ENCODE assay signal across 1 cellular context in the genomic region with DNA sequence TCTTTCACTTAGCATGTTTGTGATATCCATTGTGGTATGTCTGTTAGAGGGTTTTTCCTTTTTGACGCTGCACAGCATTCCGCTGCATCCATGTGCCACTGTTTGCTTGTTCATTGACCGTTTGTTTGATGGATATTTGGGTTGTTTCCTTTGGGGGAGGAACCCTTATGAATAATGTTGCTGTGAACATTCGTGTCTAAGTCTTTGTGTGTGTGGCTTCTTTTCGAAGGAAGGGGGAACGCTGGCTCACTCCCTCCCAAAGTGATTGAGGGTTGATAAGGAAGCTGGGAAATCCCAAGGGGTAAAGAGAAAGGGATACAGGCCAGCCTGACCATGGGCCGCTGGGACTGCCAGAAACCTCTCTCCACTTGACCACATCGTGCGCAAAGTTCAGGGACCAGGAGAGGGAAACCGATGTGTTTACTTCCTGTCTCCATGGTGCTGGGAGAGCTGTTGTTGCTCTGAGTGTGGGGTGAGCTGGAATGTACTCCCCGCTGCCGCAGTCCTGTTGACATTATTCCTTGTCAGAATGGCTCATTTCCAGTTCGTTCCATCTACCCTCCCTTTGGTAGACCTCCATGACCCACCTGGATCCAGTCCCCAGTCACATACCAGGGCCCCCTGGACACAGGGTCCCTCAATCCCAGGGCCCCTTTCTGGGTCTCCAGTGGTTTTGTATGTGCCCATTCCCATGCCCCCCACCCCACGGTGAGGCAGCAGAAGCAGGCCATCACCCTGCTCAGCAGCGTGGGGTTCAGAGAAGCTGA.
A peak's percentile ranks its signal among the peaks of the same experiment; 100 is the strongest.
TF ChIP-seq lines count a peak whose summit lies in the region.

No MANE protein-coding gene starts in this region.

TF ChIP-seq in HepG2, 621 proteins besides CTCF, POLR2A, EP300 and RAD21 (continued from another document and continues in another):
- TF ChIP-seq CEBPZ (IDR thresholded peaks at IDR 0.05; ENCODE audit: low read length) = no peak
- TF ChIP-seq GPBP1L1 (CRISPR knock-in tag; IDR thresholded peaks at IDR 0.05) = no peak
- no peak for TF ChIP-seq JUNB (CRISPR knock-in tag; IDR thresholded peaks at IDR 0.05; ENCODE audit: borderline replicate concordance)
- no peak for TF ChIP-seq POLR2AphosphoS2 (IDR thresholded peaks at IDR 0.05; ENCODE audit: low read depth, low read length)
- TF ChIP-seq, protein P1, sequence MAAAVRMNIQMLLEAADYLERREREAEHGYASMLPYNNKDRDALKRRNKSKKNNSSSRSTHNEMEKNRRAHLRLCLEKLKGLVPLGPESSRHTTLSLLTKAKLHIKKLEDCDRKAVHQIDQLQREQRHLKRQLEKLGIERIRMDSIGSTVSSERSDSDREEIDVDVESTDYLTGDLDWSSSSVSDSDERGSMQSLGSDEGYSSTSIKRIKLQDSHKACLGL (CRISPR knock-in tag; IDR thresholded peaks at IDR 0.05) = 0 out of 2 replicates have a peak, but pooled peaks have one; percentile 62
- TF ChIP-seq ZNF879 (CRISPR knock-in tag; IDR thresholded peaks at IDR 0.05) = no peak
- TF ChIP-seq, protein P2, sequence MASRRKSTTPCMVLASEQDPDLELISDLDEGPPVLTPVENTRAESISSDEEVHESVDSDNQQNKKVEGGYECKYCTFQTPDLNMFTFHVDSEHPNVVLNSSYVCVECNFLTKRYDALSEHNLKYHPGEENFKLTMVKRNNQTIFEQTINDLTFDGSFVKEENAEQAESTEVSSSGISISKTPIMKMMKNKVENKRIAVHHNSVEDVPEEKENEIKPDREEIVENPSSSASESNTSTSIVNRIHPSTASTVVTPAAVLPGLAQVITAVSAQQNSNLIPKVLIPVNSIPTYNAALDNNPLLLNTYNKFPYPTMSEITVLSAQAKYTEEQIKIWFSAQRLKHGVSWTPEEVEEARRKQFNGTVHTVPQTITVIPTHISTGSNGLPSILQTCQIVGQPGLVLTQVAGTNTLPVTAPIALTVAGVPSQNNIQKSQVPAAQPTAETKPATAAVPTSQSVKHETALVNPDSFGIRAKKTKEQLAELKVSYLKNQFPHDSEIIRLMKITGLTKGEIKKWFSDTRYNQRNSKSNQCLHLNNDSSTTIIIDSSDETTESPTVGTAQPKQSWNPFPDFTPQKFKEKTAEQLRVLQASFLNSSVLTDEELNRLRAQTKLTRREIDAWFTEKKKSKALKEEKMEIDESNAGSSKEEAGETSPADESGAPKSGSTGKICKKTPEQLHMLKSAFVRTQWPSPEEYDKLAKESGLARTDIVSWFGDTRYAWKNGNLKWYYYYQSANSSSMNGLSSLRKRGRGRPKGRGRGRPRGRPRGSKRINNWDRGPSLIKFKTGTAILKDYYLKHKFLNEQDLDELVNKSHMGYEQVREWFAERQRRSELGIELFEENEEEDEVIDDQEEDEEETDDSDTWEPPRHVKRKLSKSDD (CRISPR knock-in tag; IDR thresholded peaks at IDR 0.05; ENCODE audit: low read depth) = peak; percentile 55; the same call in 1 of the 2 replicates
- TF ChIP-seq, protein P3, sequence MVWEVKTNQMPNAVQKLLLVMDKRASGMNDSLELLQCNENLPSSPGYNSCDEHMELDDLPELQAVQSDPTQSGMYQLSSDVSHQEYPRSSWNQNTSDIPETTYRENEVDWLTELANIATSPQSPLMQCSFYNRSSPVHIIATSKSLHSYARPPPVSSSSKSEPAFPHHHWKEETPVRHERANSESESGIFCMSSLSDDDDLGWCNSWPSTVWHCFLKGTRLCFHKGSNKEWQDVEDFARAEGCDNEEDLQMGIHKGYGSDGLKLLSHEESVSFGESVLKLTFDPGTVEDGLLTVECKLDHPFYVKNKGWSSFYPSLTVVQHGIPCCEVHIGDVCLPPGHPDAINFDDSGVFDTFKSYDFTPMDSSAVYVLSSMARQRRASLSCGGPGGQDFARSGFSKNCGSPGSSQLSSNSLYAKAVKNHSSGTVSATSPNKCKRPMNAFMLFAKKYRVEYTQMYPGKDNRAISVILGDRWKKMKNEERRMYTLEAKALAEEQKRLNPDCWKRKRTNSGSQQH (CRISPR knock-in tag; IDR thresholded peaks at IDR 0.05; ENCODE audit: low read depth) = peak; percentile 88; the same call in 1 of the 2 replicates
- TF ChIP-seq FOXP1 (IDR thresholded peaks at IDR 0.05) = peak; percentile 92
- peak; percentile 96 for TF ChIP-seq FOXP1 (CRISPR knock-in tag; IDR thresholded peaks at IDR 0.05)
- TF ChIP-seq NONO (IDR thresholded peaks at IDR 0.05) = no peak
- peak; percentile 68 for TF ChIP-seq NONO (CRISPR knock-in tag; conservative IDR thresholded peaks at IDR 0.05)
- TF ChIP-seq, protein P4, sequence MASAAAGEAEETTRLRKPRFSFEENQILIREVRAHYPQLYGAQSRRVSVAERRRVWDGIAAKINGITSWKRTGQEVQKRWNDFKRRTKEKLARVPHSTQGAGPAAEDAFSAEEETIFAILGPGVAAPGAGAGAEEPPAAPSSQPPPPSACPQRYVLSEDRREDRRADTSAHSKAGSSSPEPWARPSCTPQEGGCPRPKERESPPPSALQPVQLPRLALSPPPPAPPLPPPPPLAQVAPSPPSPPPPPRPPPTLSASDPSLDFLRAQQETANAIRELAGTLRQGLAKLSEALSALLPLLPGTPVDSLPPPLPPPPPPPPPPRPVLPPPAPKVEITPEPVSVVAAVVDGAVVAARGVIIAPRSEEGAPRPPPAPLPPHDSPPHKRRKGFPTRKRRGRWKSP (CRISPR knock-in tag; IDR thresholded peaks at IDR 0.05) = peak; percentile 90
- TF ChIP-seq ERF (CRISPR knock-in tag; IDR thresholded peaks at IDR 0.05) = peak; percentile 98
- no peak; the same call in 1 of the 2 replicates for TF ChIP-seq DNMT1 (CRISPR knock-in tag; IDR thresholded peaks at IDR 0.05)
- TF ChIP-seq HHEX (CRISPR knock-in tag; IDR thresholded peaks at IDR 0.05) = no peak
- peak; percentile 82; the same call in 1 of the 2 replicates for TF ChIP-seq YEATS2 (CRISPR knock-in tag; IDR thresholded peaks at IDR 0.05; ENCODE audit: borderline replicate concordance)
- no peak for TF ChIP-seq ZNF780A (CRISPR knock-in tag; IDR thresholded peaks at IDR 0.05)
- TF ChIP-seq ZNF713 (CRISPR knock-in tag; IDR thresholded peaks at IDR 0.05) = no peak
- peak; percentile 85 for TF ChIP-seq ZNF407 (CRISPR knock-in tag; IDR thresholded peaks at IDR 0.05; ENCODE audit: not compliant biosample characterization)
- TF ChIP-seq ZNF609 (CRISPR knock-in tag; IDR thresholded peaks at IDR 0.05; ENCODE audit: borderline replicate concordance) = peak; percentile 91
- peak; percentile 85 for TF ChIP-seq ZNF136 (CRISPR knock-in tag; IDR thresholded peaks at IDR 0.05; ENCODE audit: low read depth)
- TF ChIP-seq RARA (CRISPR knock-in tag; IDR thresholded peaks at IDR 0.05) = peak; percentile 89
